ENCODE assay signal across 8 cellular contexts in genomic region chr11:118435893-118436624, GRCh38. TPM values are rescaled to one million over a fixed set of nuclear protein-coding genes. Genes with fewer than 3 reads are reported as not detected.
DNase-seq lines count a peak whose midpoint lies in the region; ATAC-seq and TF ChIP-seq lines count a peak whose summit lies in the region.

TSS of gene KMT2A (plus strand) at chr11:118436492. CDS start at chr11:118436513, 21 bp downstream.

- peak in 1 of 2 donors; percentile 67 for TF ChIP-seq EP300 in tibial nerve (IDR thresholded peaks at IDR 0.05)

- H3K4me1 ChIP-seq in cardiac muscle cell (ENCODE audit: low read depth) (peaks cover 19% of the 10 kb centered on the region), trophoblast cell (ENCODE audit: control insufficient read depth in 1 of 2, insufficient read depth in 2 of 2, low read length in 2 of 2) (peaks cover 13 to 16% of the 10 kb centered on the region in 2 experiments), tibial nerve (peaks cover 0 to 45% (median 31%) of the 10 kb centered on the region in 4 donors)

- peak within 1 kb of the TSS; percentile 82 for H4K8ac ChIP-seq in trophoblast cell (ENCODE audit: low read depth, low read length)

- H3K9me3 Mint-ChIP-seq in activated naive CD8-positive, alpha-beta T cell treated with anti-CD3 and anti-CD28 coated beads, Interleukin-2, amount 50 U/mL, for 24 hours, result no peaks in the 10 kb centered on the region

- H3K36me3 ChIP-seq in cardiac muscle cell, result no peaks in the 10 kb centered on the region
- H3K36me3 ChIP-seq in trophoblast cell (ENCODE audit: control insufficient read depth in 1 of 2, insufficient read depth in 2 of 2, low read length in 2 of 2), result no peaks in the 10 kb centered on the region
- no peaks in the 10 kb centered on the region for H3K36me3 ChIP-seq in tibial nerve

- H3K27me3 ChIP-seq in cardiac muscle cell, result no peaks in the 10 kb centered on the region
- no peaks in the 10 kb centered on the region for H3K27me3 ChIP-seq in trophoblast cell (ENCODE audit: insufficient read depth, low read length)
- peaks cover 0 to 4% of the 10 kb centered on the region in 2 donors for H3K27me3 ChIP-seq in tibial nerve

- peak; percentile 97 for DNase-seq in NCI-H1436 (lab: John Stamatoyannopoulos, UW)
- DNase-seq in SW480 (ENCODE audit: low spot score), result peak; percentile 97
- peak; percentile 97 for DNase-seq in activated naive CD8-positive, alpha-beta T cell treated with anti-CD3 and anti-CD28 coated beads, Interleukin-2, amount 50 U/mL, for 24 hours
- peak; percentile 98 to 99 for DNase-seq in cardiac muscle cell (ENCODE audit: low read depth in 1 of 2, low spot score in 1 of 2)
- DNase-seq in trophoblast cell, result peak; percentile 86 to 97
- peak; percentile 96 to 97 for DNase-seq in tibial nerve (ENCODE audit: low spot score in 2 of 2)

- H2AK5ac ChIP-seq in trophoblast cell (ENCODE audit: low read length), result peak within 1 kb of the TSS; percentile 51

- H2BK120ac ChIP-seq in trophoblast cell (ENCODE audit: insufficient read depth, low read length, poor library complexity), result peak within 1 kb of the TSS; percentile 84

- H3K4me1 Mint-ChIP-seq in activated naive CD8-positive, alpha-beta T cell treated with anti-CD3 and anti-CD28 coated beads, Interleukin-2, amount 50 U/mL, for 24 hours, result peaks cover 39% of the 10 kb centered on the region

- H3K27ac Mint-ChIP-seq in activated naive CD8-positive, alpha-beta T cell treated with anti-CD3 and anti-CD28 coated beads, Interleukin-2, amount 50 U/mL, for 24 hours, result peak within 1 kb of the TSS; percentile 92

- H4K91ac ChIP-seq in trophoblast cell (ENCODE audit: low read depth, low read length), result peak within 1 kb of the TSS; percentile 85

- no CpG with 5 or more reads among the region's 83 CpGs for WGBS in trophoblast cell (ENCODE audit: extremely low coverage, insufficient coverage, insufficient read length)
- 0 to 1% methylated on average over 31 to 54 of the region's 83 CpGs for whole genome bisulfite sequencing in tibial nerve, 2 donors

- ATAC-seq in HG02798 (IDR thresholded peaks at IDR 0.05; ENCODE audit: poor library complexity, unreplicated experiment), result peak; percentile 75
- peak; percentile 53 for ATAC-seq in activated naive CD8-positive, alpha-beta T cell treated with anti-CD3 and anti-CD28 coated beads, Interleukin-2, amount 50 U/mL, for 24 hours

- peaks cover 1% of the 10 kb centered on the region for H3K36me3 Mint-ChIP-seq in activated naive CD8-positive, alpha-beta T cell treated with anti-CD3 and anti-CD28 coated beads, Interleukin-2, amount 50 U/mL, for 24 hours (ENCODE audit: low read depth)

- H4K12ac ChIP-seq in trophoblast cell (ENCODE audit: low read depth, low read length), result peak within 1 kb of the TSS; percentile 98

- H2AFZ ChIP-seq in trophoblast cell (ENCODE audit: insufficient read depth, low read length, poor library complexity), result peak within 1 kb of the TSS; percentile 89

- H3K14ac ChIP-seq in trophoblast cell (ENCODE audit: low read length), result peak within 1 kb of the TSS; percentile 74

- H3K4me3 Mint-ChIP-seq in activated naive CD8-positive, alpha-beta T cell treated with anti-CD3 and anti-CD28 coated beads, Interleukin-2, amount 50 U/mL, for 24 hours, result peak within 1 kb of the TSS; percentile 94

- H3K27ac ChIP-seq in cardiac muscle cell (peak within 1 kb of the TSS; percentile 72), trophoblast cell (ENCODE audit: low read depth, low read length) (peak within 1 kb of the TSS; percentile 85), tibial nerve (peak within 1 kb of the TSS; percentile 86 to 98 (median 96))

- H3K79me2 ChIP-seq in trophoblast cell (ENCODE audit: control insufficient read depth, insufficient read depth, low read length, poor library complexity), result peaks cover 8% of the 10 kb centered on the region

- no peak for TF ChIP-seq CTCF in cardiac muscle cell (IDR thresholded peaks at IDR 0.05; ENCODE audit: low read depth, low read length)
- peak in 2 of 5 experiments; percentile 100 for TF ChIP-seq CTCF in tibial nerve (IDR thresholded peaks at IDR 0.05)

- peak within 1 kb of the TSS; percentile 92 for H2BK5ac ChIP-seq in trophoblast cell (ENCODE audit: low read depth, low read length, poor library complexity)

- no peak within 1 kb of the TSS for H3K23ac ChIP-seq in trophoblast cell (ENCODE audit: low read length)

- H3K9me3 ChIP-seq in cardiac muscle cell (ENCODE audit: low read depth) (no peaks in the 10 kb centered on the region), trophoblast cell (ENCODE audit: insufficient read depth, low read depth, low read length) (no peaks in the 10 kb centered on the region), tibial nerve (no peaks in the 10 kb centered on the region)

- H2BK12ac ChIP-seq in trophoblast cell (ENCODE audit: low read length), result no peak within 1 kb of the TSS

- peak within 1 kb of the TSS; percentile 88 for H3K9ac ChIP-seq in trophoblast cell (ENCODE audit: low read length)

- peak within 1 kb of the TSS; percentile 75 for H3K18ac ChIP-seq in trophoblast cell (ENCODE audit: low read length)

- H3K4ac ChIP-seq in trophoblast cell (ENCODE audit: low read depth, low read length), result peak within 1 kb of the TSS; percentile 85

- peak within 1 kb of the TSS; percentile 100 for H3K4me2 ChIP-seq in trophoblast cell (ENCODE audit: low read length)

- H3K79me1 ChIP-seq in trophoblast cell (ENCODE audit: low read length), result peaks cover 7% of the 10 kb centered on the region

- H3K4me3 ChIP-seq in cardiac muscle cell, result peak within 1 kb of the TSS; percentile 99
- H3K4me3 ChIP-seq in trophoblast cell (ENCODE audit: low read depth, low read length), result peak within 1 kb of the TSS; percentile 92
- peak within 1 kb of the TSS; percentile 88 to 99 (median 98) for H3K4me3 ChIP-seq in tibial nerve

- no peaks in the 10 kb centered on the region for H3K27me3 Mint-ChIP-seq in activated naive CD8-positive, alpha-beta T cell treated with anti-CD3 and anti-CD28 coated beads, Interleukin-2, amount 50 U/mL, for 24 hours

- peak; percentile 27 for TF ChIP-seq POLR2A in GM10847 (IDR thresholded peaks at IDR 0.05; ENCODE audit: extremely low read depth, insufficient read length)
- peak in 1 of 2 donors; percentile 56 for TF ChIP-seq POLR2A in tibial nerve (IDR thresholded peaks at IDR 0.05)

RNA-seq across cellular contexts. Expression of gene KMT2A, which starts in this region (rescaled TPM):
- total RNA-seq in cardiac muscle cell, result 23.4 and 48.2 TPM in 2 replicates
- polyA plus RNA-seq in cardiac muscle cell, result 28.0 and 31.6 TPM in 2 replicates
- 8.9 and 9.1 TPM in 2 replicates for polyA plus RNA-seq in trophoblast cell (2013)
- total RNA-seq in tibial nerve, result 100 to 1,000 TPM in 1 of 4 donors, 10 to 100 TPM in 3; 78.6 to 101 (median 86.8) TPM

Comparison
In these comparisons a context has a peak if more than half of its experiments do, and no peak if none do; other contexts are left out.
1. Peak in every context shown above with its lines: DNase-seq, ATAC-seq, H3K4me3 ChIP-seq and H3K27ac ChIP-seq.